In the genomic region with DNA sequence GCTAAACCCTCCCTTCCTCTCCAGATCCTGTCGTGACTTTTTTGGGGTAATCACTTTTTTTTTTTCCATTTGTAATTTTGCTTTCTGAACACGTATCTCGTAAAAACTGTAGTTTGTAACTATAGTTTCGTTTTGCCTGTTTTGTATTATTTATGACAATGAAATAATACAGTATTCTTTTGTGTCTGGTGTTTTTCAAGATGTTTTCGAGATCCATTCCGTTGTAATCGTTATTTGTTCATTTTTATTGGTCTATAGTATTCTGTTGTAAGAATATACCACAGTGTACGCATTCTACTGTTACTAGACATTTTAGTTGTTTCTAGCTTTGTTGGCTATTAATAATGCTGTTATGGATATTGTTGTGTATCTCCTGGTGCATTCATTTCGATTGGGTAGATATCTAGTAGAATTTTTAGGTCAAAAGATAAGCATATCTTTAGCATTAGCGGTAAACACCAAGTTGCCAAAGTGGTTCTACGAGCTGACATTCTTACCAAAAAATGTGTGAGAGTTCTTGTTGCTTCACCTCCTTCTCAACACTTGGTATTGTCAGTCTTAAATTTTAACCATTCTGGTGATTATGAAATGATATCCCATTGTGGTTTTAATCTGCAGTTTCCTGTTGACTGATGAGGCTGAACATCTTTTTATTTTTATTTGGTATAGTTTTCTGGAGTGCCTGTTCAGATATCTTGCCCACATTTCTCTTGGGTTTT, we compare ENCODE assay signal across 8 cellular contexts.
DNase-seq lines count a peak whose midpoint lies in the region; ATAC-seq, FAIRE-seq and TF ChIP-seq lines count a peak whose summit lies in the region.

No MANE protein-coding gene starts in this region.

- peak overlapping the region; percentile 71; the same call in 1 of the 2 replicates for H3K4me2 ChIP-seq in GM12878 (ENCODE audit: control insufficient read depth, insufficient read depth)

- no peaks in the 10 kb centered on the region for H3K36me3 Mint-ChIP-seq in stimulated activated naive CD8-positive, alpha-beta T cell treated with anti-CD3 and anti-CD28 coated beads, Interleukin-15, Interleukin-2, amounts not matched to agents 100 ng/mL and 50 ng/mL, for 24 hours (ENCODE audit: low read depth)
- H3K36me3 Mint-ChIP-seq in mesothelial cell of epicardium, result peaks cover 33% of the 10 kb centered on the region

- FAIRE-seq in GM12878 (lab: Jason Lieb, UNC), result peak; percentile 65

- ATAC-seq in stimulated activated naive CD8-positive, alpha-beta T cell treated with anti-CD3 and anti-CD28 coated beads, Interleukin-15, Interleukin-2, amounts not matched to agents 100 U/mL and 50 U/mL, for 24 hours, result no peak
- ATAC-seq in GM12878 (no peak), GM21367 (IDR thresholded peaks at IDR 0.05; ENCODE audit: unreplicated experiment) (no peak), esophagus mucosa (no peak), GM18498 (IDR thresholded peaks at IDR 0.05; ENCODE audit: unreplicated experiment) (no peak)

- no peak for TF ChIP-seq POLR2A in GM12878 (IDR thresholded peaks at IDR 0.05; ENCODE audit: low read depth, low read length)

- SMC1A ChIA-PET in GM12878 (lab: Charles Lee; ENCODE audit: uncharacterized antibody, unreplicated experiment), result interaction anchor here (1.0 to 1.3 kb wide), 3 partner anchors 10 to 135 kb away, joined by 3 to 6 read pairs (median 4); no protein-coding TSS in a partner anchor

- TF ChIP-seq CTCF in GM12878 (IDR thresholded peaks at IDR 0.05 in 2 of 3, conservative IDR thresholded peaks at IDR 0.05 in 1 of 3; ENCODE audit: control insufficient read depth in 2 of 3, extremely low read depth in 1 of 3, insufficient read depth in 1 of 3, low read depth in 3 of 3, low read length in 3 of 3), result no peak
- no peak for TF ChIP-seq CTCF in mesothelial cell of epicardium (IDR thresholded peaks at IDR 0.05; ENCODE audit: unreplicated experiment)

- no peak overlapping the region for H3K27ac ChIP-seq in GM12878 (ENCODE audit: control insufficient read depth, insufficient read depth)
- H3K27ac ChIP-seq in substantia nigra (ENCODE audit: low read depth, low read length, poor library complexity, severe bottlenecking), result no peak overlapping the region

- H3K27me3 ChIP-seq in GM12878 (replicated peaks in 1 of 2; ENCODE audit: control insufficient read depth in 2 of 2, insufficient read depth in 2 of 2, low read length in 1 of 2), result peaks cover 0 to 5% of the 10 kb centered on the region in 2 experiments; a peak in 2 of 4 replicates

- H3K4me1 ChIP-seq in GM12878 (ENCODE audit: control insufficient read depth, insufficient read depth, low read length), result no peaks in the 10 kb centered on the region

- RAD21 ChIA-PET in GM12878 (lab: Charles Lee; ENCODE audit: unreplicated experiment), result interaction anchor here (1.9 kb wide), 1 partner anchor 9 kb away, joined by 4 read pairs; no protein-coding TSS in a partner anchor

- H3K9ac ChIP-seq in GM12878 (ENCODE audit: control insufficient read depth, insufficient read depth, low read length), result no peak overlapping the region

- intact Hi-C loops in GM12878 (cut with micrococcal nuclease; ENCODE audit: unreplicated experiment), result no loop called here

- H3K9me3 Mint-ChIP-seq in stimulated activated naive CD8-positive, alpha-beta T cell treated with anti-CD3 and anti-CD28 coated beads, Interleukin-15, Interleukin-2, amounts not matched to agents 100 ng/mL and 50 ng/mL, for 24 hours, result no peaks in the 10 kb centered on the region
- H3K9me3 Mint-ChIP-seq in mesothelial cell of epicardium, result peaks cover 27% of the 10 kb centered on the region

- POLR2A ChIA-PET in GM12878 (lab: Charles Lee), result interaction anchor here (0.6 kb wide), 1 partner anchor 51 kb away, joined by 3 read pairs; no protein-coding TSS in a partner anchor

- H3K4me1 Mint-ChIP-seq in stimulated activated naive CD8-positive, alpha-beta T cell treated with anti-CD3 and anti-CD28 coated beads, Interleukin-15, Interleukin-2, amounts not matched to agents 100 ng/mL and 50 ng/mL, for 24 hours (ENCODE audit: low read depth), result peaks cover 35% of the 10 kb centered on the region
- peaks cover 16% of the 10 kb centered on the region for H3K4me1 Mint-ChIP-seq in mesothelial cell of epicardium

- no peaks in the 10 kb centered on the region for H3K9me3 ChIP-seq in GM12878 (replicated peaks; ENCODE audit: control insufficient read depth, insufficient read depth, low read length)

- H4K20me1 ChIP-seq in GM12878 (ENCODE audit: control insufficient read depth, insufficient read depth), result no peaks in the 10 kb centered on the region; the same call in 1 of the 2 replicates

- CTCF ChIA-PET in GM12878 (lab: Yijun Ruan, JAX), result interaction anchor here (0.7 to 2.0 kb wide), 4 partner anchors 9 to 52 kb away, joined by 3 to 7 read pairs (median 4); no protein-coding TSS in a partner anchor

- no peaks in the 10 kb centered on the region for H3K79me2 ChIP-seq in GM12878 (ENCODE audit: control insufficient read depth, insufficient read depth, low read length)

- peak overlapping the region; percentile 92 for H3K27ac Mint-ChIP-seq in stimulated activated naive CD8-positive, alpha-beta T cell treated with anti-CD3 and anti-CD28 coated beads, Interleukin-15, Interleukin-2, amounts not matched to agents 100 ng/mL and 50 ng/mL, for 24 hours
- H3K27ac Mint-ChIP-seq in mesothelial cell of epicardium, result peak overlapping the region; percentile 94

- TF ChIP-seq RAD21 in GM12878 (IDR thresholded peaks at IDR 0.05; ENCODE audit: insufficient read depth, low read depth, low read length), result no peak

- in situ Hi-C loops in GM12878 (cut with MboI), result no loop called here

- DNase-seq in stimulated activated naive CD8-positive, alpha-beta T cell treated with anti-CD3 and anti-CD28 coated beads, Interleukin-15, Interleukin-2, amounts not matched to agents 100 U/mL and 50 U/mL, for 24 hours, result no peak
- DNase-seq in GM12878 (ENCODE audit: low read depth, low spot score) (no peak), mesothelial cell of epicardium (ENCODE audit: low spot score in 2 of 2, unreplicated experiment in 2 of 2) (no peak), substantia nigra (lab: John Stamatoyannopoulos, UW) (no peak)

- no peaks in the 10 kb centered on the region for H3K36me3 ChIP-seq in GM12878 (ENCODE audit: control insufficient read depth in 2 of 2, insufficient read depth in 2 of 2, low read length in 1 of 2)

- H3K27me3 Mint-ChIP-seq in stimulated activated naive CD8-positive, alpha-beta T cell treated with anti-CD3 and anti-CD28 coated beads, Interleukin-15, Interleukin-2, amounts not matched to agents 100 ng/mL and 50 ng/mL, for 24 hours, result peaks cover 25% of the 10 kb centered on the region
- no peaks in the 10 kb centered on the region for H3K27me3 Mint-ChIP-seq in mesothelial cell of epicardium (ENCODE audit: low read depth)

- H3K4me3 Mint-ChIP-seq in stimulated activated naive CD8-positive, alpha-beta T cell treated with anti-CD3 and anti-CD28 coated beads, Interleukin-15, Interleukin-2, amounts not matched to agents 100 ng/mL and 50 ng/mL, for 24 hours, result peak overlapping the region; percentile 93
- H3K4me3 Mint-ChIP-seq in mesothelial cell of epicardium, result peak overlapping the region; percentile 93

- no peak for TF ChIP-seq EP300 in GM12878 (IDR thresholded peaks at IDR 0.05; ENCODE audit: borderline replicate concordance in 1 of 2, control insufficient read depth in 1 of 2, low read depth in 2 of 2, low read length in 2 of 2)

- BruUV-seq in GM12878 (replicated peaks; lab: Mats Ljungman, UMichigan), result TSS peak; percentile 76

- 57% methylated on average over 11 of the region's 11 CpGs for WGBS in GM12878 (ENCODE audit: insufficient coverage, insufficient replicate concordance, low lambda C conversion rate, missing lambda C conversion rate)

- peak overlapping the region; percentile 70 for H3K4me3 ChIP-seq in GM12878

- H2AFZ ChIP-seq in GM12878 (ENCODE audit: control insufficient read depth, low read depth, low read length), result peak overlapping the region; percentile 42; the same call in 1 of the 2 replicates

TF ChIP-seq in GM12878, 131 proteins besides CTCF, POLR2A, EP300 and RAD21 (continues in another document):
- TF ChIP-seq, protein P1, sequence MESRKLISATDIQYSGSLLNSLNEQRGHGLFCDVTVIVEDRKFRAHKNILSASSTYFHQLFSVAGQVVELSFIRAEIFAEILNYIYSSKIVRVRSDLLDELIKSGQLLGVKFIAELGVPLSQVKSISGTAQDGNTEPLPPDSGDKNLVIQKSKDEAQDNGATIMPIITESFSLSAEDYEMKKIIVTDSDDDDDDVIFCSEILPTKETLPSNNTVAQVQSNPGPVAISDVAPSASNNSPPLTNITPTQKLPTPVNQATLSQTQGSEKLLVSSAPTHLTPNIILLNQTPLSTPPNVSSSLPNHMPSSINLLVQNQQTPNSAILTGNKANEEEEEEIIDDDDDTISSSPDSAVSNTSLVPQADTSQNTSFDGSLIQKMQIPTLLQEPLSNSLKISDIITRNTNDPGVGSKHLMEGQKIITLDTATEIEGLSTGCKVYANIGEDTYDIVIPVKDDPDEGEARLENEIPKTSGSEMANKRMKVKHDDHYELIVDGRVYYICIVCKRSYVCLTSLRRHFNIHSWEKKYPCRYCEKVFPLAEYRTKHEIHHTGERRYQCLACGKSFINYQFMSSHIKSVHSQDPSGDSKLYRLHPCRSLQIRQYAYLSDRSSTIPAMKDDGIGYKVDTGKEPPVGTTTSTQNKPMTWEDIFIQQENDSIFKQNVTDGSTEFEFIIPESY (IDR thresholded peaks at IDR 0.05), result no peak
- no peak for TF ChIP-seq PBX3 (IDR thresholded peaks at IDR 0.05; ENCODE audit: insufficient replicate concordance, low read depth, low read length)
- TF ChIP-seq SPI1 (IDR thresholded peaks at IDR 0.05; ENCODE audit: borderline replicate concordance, insufficient read depth, low read depth, low read length), result no peak
- no peak for TF ChIP-seq ESRRA (IDR thresholded peaks at IDR 0.05; ENCODE audit: low read length)
